ENCODE assay signal across 16 cellular contexts in the genomic region with DNA sequence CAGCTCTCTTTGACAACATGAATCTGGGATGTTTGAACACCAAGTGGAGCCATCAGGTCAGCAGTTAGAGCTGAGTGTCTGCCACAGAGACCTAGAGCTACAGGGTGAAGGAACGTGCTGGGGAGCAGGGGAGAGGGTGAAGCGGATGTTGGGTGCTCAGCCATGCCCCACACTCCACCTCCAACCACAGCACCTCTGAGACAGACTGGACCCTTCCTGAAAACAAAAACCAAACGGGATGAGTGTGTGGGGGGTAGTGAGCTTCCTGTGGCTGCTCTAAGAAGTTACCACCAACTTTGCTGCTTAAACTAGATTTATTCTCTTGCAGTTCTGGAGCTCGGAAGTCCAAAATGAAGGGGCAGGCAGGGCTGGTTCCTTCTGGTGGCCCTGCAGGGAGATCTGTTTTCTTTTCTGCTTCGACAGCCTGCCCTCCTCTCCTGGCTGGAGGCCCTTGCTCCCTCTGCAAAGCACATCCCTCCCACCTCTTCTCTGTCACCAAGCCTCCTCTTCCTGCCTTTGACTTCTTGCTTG. TPM values are rescaled to one million over a fixed set of nuclear protein-coding genes. Genes with fewer than 3 reads are reported as not detected.
DNase-seq lines count a peak whose midpoint lies in the region; ATAC-seq and TF ChIP-seq lines count a peak whose summit lies in the region.
"Had no signal": no experiment of that assay in that cellular context is flagged by ENCODE, and none has a peak within 500 bp of the region (broad histone marks: within the 10 kb centered on the region; RNA-seq: fewer than 3 reads in every experiment).

No MANE protein-coding gene starts in this region.

- POLR2A ChIA-PET in activated CD8-positive, alpha-beta T cell treated with anti-CD3 and anti-CD28 coated beads for 36 hours (lab: Charles Lee), result interaction anchor here (0.7 to 1.5 kb wide), 10 partner anchors 10 to 123 kb away, joined by 3 to 5 read pairs (median 3); a partner anchor contains a TSS

- no peaks in the 10 kb centered on the region for H3K27me3 Mint-ChIP-seq in activated CD8-positive, alpha-beta T cell treated with anti-CD3 and anti-CD28 coated beads for 36 hours
- no peaks in the 10 kb centered on the region for H3K27me3 Mint-ChIP-seq in effector memory CD8-positive, alpha-beta T cell
- H3K27me3 Mint-ChIP-seq in stimulated activated naive CD8-positive, alpha-beta T cell treated with anti-CD3 and anti-CD28 coated beads, Interleukin-15, amount 100 ng/mL, for 72 hours, result no peaks in the 10 kb centered on the region

- peak; percentile 82 for ATAC-seq in activated CD8-positive, alpha-beta T cell treated with anti-CD3 and anti-CD28 coated beads for 36 hours
- ATAC-seq in effector memory CD8-positive, alpha-beta T cell (replicated peaks), result peak; percentile 87
- ATAC-seq in stimulated activated naive CD8-positive, alpha-beta T cell treated with anti-CD3 and anti-CD28 coated beads, Interleukin-15, amount 100 ng/mL, for 72 hours, result peak; percentile 91
- no peak for ATAC-seq in GM21723 (IDR thresholded peaks at IDR 0.05; ENCODE audit: unreplicated experiment)
- ATAC-seq: lower lobe of right lung had no signal

- H3K4me3 Mint-ChIP-seq in activated CD8-positive, alpha-beta T cell treated with anti-CD3 and anti-CD28 coated beads for 36 hours, result peak overlapping the region; percentile 56
- H3K4me3 Mint-ChIP-seq in effector memory CD8-positive, alpha-beta T cell, result peak overlapping the region; percentile 52 to 64
- H3K4me3 Mint-ChIP-seq in stimulated activated naive CD8-positive, alpha-beta T cell treated with anti-CD3 and anti-CD28 coated beads, Interleukin-15, amount 100 ng/mL, for 72 hours, result peak overlapping the region; percentile 71 to 82
- H3K4me3 Mint-ChIP-seq: HFFc6, neural crest cell had no signal

- H3K4me3 ChIP-seq in dorsolateral prefrontal cortex (no peak overlapping the region), MG63 (no peak overlapping the region)
- H3K4me3 ChIP-seq: lower lobe of right lung, right atrium auricular region had no signal

- intact Hi-C loops in activated CD8-positive, alpha-beta T cell treated with anti-CD3 and anti-CD28 coated beads for 36 hours (cut with micrococcal nuclease), result no loop called here
- intact Hi-C loops in dorsolateral prefrontal cortex (cut with DNase I), result no loop called here

- H3K36me3 Mint-ChIP-seq in activated CD8-positive, alpha-beta T cell treated with anti-CD3 and anti-CD28 coated beads for 36 hours (ENCODE audit: low read depth), result peaks cover 23% of the 10 kb centered on the region
- H3K36me3 Mint-ChIP-seq in effector memory CD8-positive, alpha-beta T cell (ENCODE audit: insufficient read depth), result peaks cover 8% of the 10 kb centered on the region

- H3K27ac ChIP-seq in dorsolateral prefrontal cortex, result peak overlapping the region in 1 of 59 donors; percentile 34
- H3K27ac ChIP-seq: lower lobe of right lung, right atrium auricular region had no signal

- H3K9me3 ChIP-seq in MG63, result no peaks in the 10 kb centered on the region
- H3K9me3 ChIP-seq: lower lobe of right lung, right atrium auricular region had no signal

- peak; percentile 28 for DNase-seq in stimulated activated CD4-positive, alpha-beta T cell treated with anti-CD3 and anti-CD28 coated beads, Interleukin-15, amount 100 ng/mL, for 24 hours
- DNase-seq in stimulated activated CD4-positive, alpha-beta T cell treated with anti-CD3 and anti-CD28 coated beads, Interleukin-4, amount 100 ng/mL, for 1 hour, result no peak
- DNase-seq in activated CD8-positive, alpha-beta T cell treated with anti-CD3 and anti-CD28 coated beads for 36 hours, result peak; percentile 70
- DNase-seq in effector memory CD8-positive, alpha-beta T cell, result no peak
- peak in 1 of 2 donors; percentile 51 for DNase-seq in stimulated activated naive CD8-positive, alpha-beta T cell treated with anti-CD3 and anti-CD28 coated beads, Interleukin-15, amount 100 ng/mL, for 72 hours
- DNase-seq in dorsolateral prefrontal cortex (no peak), MG63 (no peak)
- DNase-seq: DMS53, foreskin melanocyte, HFFc6, lower lobe of right lung, NCI-H1436, NCI-H510A had no signal

- no peak for TF ChIP-seq CTCF in activated CD8-positive, alpha-beta T cell treated with anti-CD3 and anti-CD28 coated beads for 36 hours (IDR thresholded peaks at IDR 0.05)
- TF ChIP-seq CTCF in dorsolateral prefrontal cortex (IDR thresholded peaks at IDR 0.05 in 54 of 56, conservative IDR thresholded peaks at IDR 0.05 in 2 of 56; ENCODE audit: low read depth in 1 of 56, partially characterized antibody in 56 of 56), result no peak

- H3K27ac Mint-ChIP-seq in activated CD8-positive, alpha-beta T cell treated with anti-CD3 and anti-CD28 coated beads for 36 hours, result peak overlapping the region; percentile 97
- peak overlapping the region; percentile 6 to 85 for H3K27ac Mint-ChIP-seq in effector memory CD8-positive, alpha-beta T cell
- peak overlapping the region; percentile 94 for H3K27ac Mint-ChIP-seq in stimulated activated naive CD8-positive, alpha-beta T cell treated with anti-CD3 and anti-CD28 coated beads, Interleukin-15, amount 100 ng/mL, for 72 hours
- H3K27ac Mint-ChIP-seq: HFFc6 had no signal

- H3K9me3 Mint-ChIP-seq in activated CD8-positive, alpha-beta T cell treated with anti-CD3 and anti-CD28 coated beads for 36 hours, result no peaks in the 10 kb centered on the region
- H3K9me3 Mint-ChIP-seq in effector memory CD8-positive, alpha-beta T cell, result no peaks in the 10 kb centered on the region
- H3K9me3 Mint-ChIP-seq in stimulated activated naive CD8-positive, alpha-beta T cell treated with anti-CD3 and anti-CD28 coated beads, Interleukin-15, amount 100 ng/mL, for 72 hours, result no peaks in the 10 kb centered on the region
- H3K9me3 Mint-ChIP-seq: HFFc6, neural crest cell had no signal

- H3K36me3 ChIP-seq in MG63, result no peaks in the 10 kb centered on the region

- CTCF ChIA-PET in activated CD8-positive, alpha-beta T cell treated with anti-CD3 and anti-CD28 coated beads for 36 hours (lab: Charles Lee), result interaction anchor here (1.2 to 2.0 kb wide), 4 partner anchors 27 to 72 kb away, joined by 3 to 7 read pairs (median 6); no protein-coding TSS in a partner anchor

- H3K4me1 Mint-ChIP-seq in activated CD8-positive, alpha-beta T cell treated with anti-CD3 and anti-CD28 coated beads for 36 hours (ENCODE audit: low read depth), result peaks cover 49% of the 10 kb centered on the region
- H3K4me1 Mint-ChIP-seq in effector memory CD8-positive, alpha-beta T cell (ENCODE audit: low read depth in 2 of 2), result peaks cover 13 to 23% of the 10 kb centered on the region in 2 donors
- peaks cover 59% of the 10 kb centered on the region for H3K4me1 Mint-ChIP-seq in stimulated activated naive CD8-positive, alpha-beta T cell treated with anti-CD3 and anti-CD28 coated beads, Interleukin-15, amount 100 ng/mL, for 72 hours

- no peaks in the 10 kb centered on the region for H3K27me3 ChIP-seq in dorsolateral prefrontal cortex
- no peaks in the 10 kb centered on the region for H3K27me3 ChIP-seq in MG63
- H3K27me3 ChIP-seq: right atrium auricular region had no signal

RNA-seq across cellular contexts. Expression of a gene that starts 5.6 kb away (rescaled TPM):
- total RNA-seq in activated CD8-positive, alpha-beta T cell treated with anti-CD3 and anti-CD28 coated beads for 36 hours, result 10 to 100 TPM; 52.2 to 55.6 TPM
- total RNA-seq in dorsolateral prefrontal cortex, result 10 to 100 TPM; 46.0 to 96.5 (median 63.7) TPM
- total RNA-seq in MG63 (2014; rRNA removed; shearing (Covaris generic); ENCODE audit: low replicate concordance), result 67.0 and 96.0 TPM in 2 replicates

RNA-seq across cellular contexts. Expression of a gene that starts 53.2 kb away (rescaled TPM):
- total RNA-seq in activated CD8-positive, alpha-beta T cell treated with anti-CD3 and anti-CD28 coated beads for 36 hours, result 10 to 100 TPM; 40.5 to 51.2 TPM
- total RNA-seq in dorsolateral prefrontal cortex, result 10 to 100 TPM; 37.6 to 97.7 (median 65.3) TPM
- total RNA-seq in MG63 (2014; rRNA removed; shearing (Covaris generic); ENCODE audit: low replicate concordance), result 12.6 and 33.3 TPM in 2 replicates

Comparison
In these comparisons a context has a peak if more than half of its experiments do, and no peak if none do; other contexts are left out.
1. DNase-seq: peak in stimulated activated CD4-positive, alpha-beta T cell treated with anti-CD3 and anti-CD28 coated beads, Interleukin-15, amount 100 ng/mL, for 24 hours (single experiment) and activated CD8-positive, alpha-beta T cell treated with anti-CD3 and anti-CD28 coated beads for 36 hours (single experiment); none in stimulated activated CD4-positive, alpha-beta T cell treated with anti-CD3 and anti-CD28 coated beads, Interleukin-4, amount 100 ng/mL, for 1 hour (single experiment), effector memory CD8-positive, alpha-beta T cell (0 of 3), dorsolateral prefrontal cortex (0 of 10) and MG63 (single experiment).
2. H3K27ac Mint-ChIP-seq: peak in every context shown above with its lines; median percentile 97 in activated CD8-positive, alpha-beta T cell treated with anti-CD3 and anti-CD28 coated beads for 36 hours; 94 in stimulated activated naive CD8-positive, alpha-beta T cell treated with anti-CD3 and anti-CD28 coated beads, Interleukin-15, amount 100 ng/mL, for 72 hours; 46 in effector memory CD8-positive, alpha-beta T cell.
3. Peak in every context shown above with its lines, with median percentiles within 50 percentile points of each other: H3K4me3 Mint-ChIP-seq.